In genomic region chr2:128724994-128725393, GRCh38 we compare ENCODE assay signal across 31 cellular contexts.
"Had no signal": no experiment of that assay in that cellular context is flagged by ENCODE, and none has a peak within 500 bp of the region (broad histone marks: within the 10 kb centered on the region; RNA-seq: fewer than 3 reads in every experiment).

No MANE protein-coding gene starts in this region.

- H3K36me3 Mint-ChIP-seq: activated naive CD4-positive, alpha-beta T cell treated with anti-CD3 and anti-CD28 coated beads, Interleukin-2, amount 10 ng/mL, durations not matched to agents 7 days and 5 days had no signal

- H3K36me3 ChIP-seq: ascending aorta, gastrocnemius medialis, heart right ventricle, WERI-Rb-1 had no signal

- DNase-seq: activated B cell treated with CpG ODN at 0.5 μM for 24 hours; activated CD4-positive, alpha-beta memory T cell treated with anti-CD3 and anti-CD28 coated beads, Interleukin-2, amount 10 ng/mL, durations not matched to agents 7 days and 5 days; activated CD4-positive, alpha-beta T cell treated with anti-CD3 and anti-CD28 coated beads, Interleukin-2, amount 10 ng/mL, durations not matched to agents 7 days and 5 days; activated CD4-positive, alpha-beta T cell treated with anti-CD3 and anti-CD28 coated beads, Interleukin-2, amount 50 U/mL, for 4 hours; activated CD8-positive, alpha-beta memory T cell treated with anti-CD3 and anti-CD28 coated beads, Interleukin-2, amount 50 U/mL, for 48 hours; activated gamma-delta T cell; activated naive CD4-positive, alpha-beta T cell; activated naive CD4-positive, alpha-beta T cell treated with anti-CD3 and anti-CD28 coated beads, Interleukin-2, amount 10 ng/mL, durations not matched to agents 7 days and 5 days; activated naive CD8-positive, alpha-beta T cell treated with anti-CD3 and anti-CD28 coated beads, Interleukin-2, amount 10 ng/mL, durations not matched to agents 7 days and 5 days; activated T-cell treated with anti-CD3 and anti-CD28 coated beads for 4 hours; activated T-cell treated with anti-CD3 and anti-CD28 coated beads, Interleukin-2, amount 50 U/mL, for 24 hours; activated T-cell treated with anti-CD3 and anti-CD28 coated beads, Interleukin-2, amount 50 U/mL, for 72 hours; dorsolateral prefrontal cortex; effector memory CD4-positive, alpha-beta T cell; endodermal cell; gastrocnemius medialis; heart right ventricle; T-helper 1 cell; T-helper 17 cell; T1000; WERI-Rb-1 had no signal

- H3K9me3 ChIP-seq: ascending aorta, gastrocnemius medialis had no signal

- H3K9me3 Mint-ChIP-seq: activated CD4-positive, alpha-beta memory T cell treated with anti-CD3 and anti-CD28 coated beads, Interleukin-2, amount 10 ng/mL, durations not matched to agents 7 days and 5 days; activated T-cell treated with anti-CD3 and anti-CD28 coated beads, Interleukin-2, amount 50 U/mL, for 24 hours had no signal

- H3K27me3 ChIP-seq: ascending aorta, dorsolateral prefrontal cortex, foreskin keratinocyte, gastrocnemius medialis, heart right ventricle had no signal

- H3K27me3 Mint-ChIP-seq: activated B cell treated with CpG ODN at 0.5 μM for 24 hours; activated naive CD4-positive, alpha-beta T cell treated with anti-CD3 and anti-CD28 coated beads, Interleukin-2, amount 10 ng/mL, durations not matched to agents 7 days and 5 days; dendritic cell treated with granulocyte-macrophage colony-stimulating factor and Interleukin-4, amounts not matched to agents 40 ng/mL and 50 ng/mL, for 4 days had no signal

- H3K4me1 ChIP-seq: ascending aorta, foreskin keratinocyte, gastrocnemius medialis had no signal

- H3K4me3 ChIP-seq: ascending aorta, coronary artery, dorsolateral prefrontal cortex, gastrocnemius medialis, heart right ventricle had no signal

- ATAC-seq: activated CD4-positive, CD25-positive, alpha-beta regulatory T cell treated with anti-CD3 and anti-CD28 coated beads, Interleukin-2, amount 50 U/mL, for 24 hours; activated naive CD4-positive, alpha-beta T cell treated with anti-CD3 and anti-CD28 coated beads, Interleukin-2, amount 50 U/mL, for 72 hours; activated T-cell treated with anti-CD3 and anti-CD28 coated beads, Interleukin-2, amount 50 U/mL, for 72 hours; esophagus mucosa; foreskin keratinocyte; gastrocnemius medialis; heart right ventricle; T-helper 17 cell had no signal

- H3K4me1 Mint-ChIP-seq: activated B cell treated with CpG ODN at 0.5 μM for 24 hours; brain; central memory CD8-positive, alpha-beta T cell; endodermal cell had no signal

- H3K27ac Mint-ChIP-seq: activated B cell treated with CpG ODN at 0.5 μM for 24 hours; activated CD4-positive, alpha-beta memory T cell treated with anti-CD3 and anti-CD28 coated beads, Interleukin-2, amount 10 ng/mL, durations not matched to agents 7 days and 5 days; activated CD4-positive, alpha-beta T cell treated with anti-CD3 and anti-CD28 coated beads, Interleukin-2, amount 10 ng/mL, durations not matched to agents 7 days and 5 days; activated naive CD4-positive, alpha-beta T cell treated with anti-CD3 and anti-CD28 coated beads, Interleukin-2, amount 10 ng/mL, durations not matched to agents 7 days and 5 days; activated naive CD4-positive, alpha-beta T cell treated with anti-CD3 and anti-CD28 coated beads, Interleukin-2, amount 50 U/mL, for 72 hours; activated naive CD8-positive, alpha-beta T cell treated with anti-CD3 and anti-CD28 coated beads, Interleukin-2, amount 10 ng/mL, durations not matched to agents 7 days and 5 days; activated T-cell treated with anti-CD3 and anti-CD28 coated beads, Interleukin-2, amount 50 U/mL, for 24 hours; activated T-cell treated with anti-CD3 and anti-CD28 coated beads, Interleukin-2, amount 50 U/mL, for 72 hours; brain; dendritic cell treated with granulocyte-macrophage colony-stimulating factor and Interleukin-4, amounts not matched to agents 40 ng/mL and 50 ng/mL, for 4 days; endodermal cell; T-helper 17 cell; T-helper 2 cell treated with Interferon-gamma antibody and Interleukin-4, amounts not matched to agents 5 μg/mL and 100 μg/mL, for 36 hours had no signal

- H3K27ac ChIP-seq: ascending aorta, coronary artery, foreskin keratinocyte, gastrocnemius medialis, heart right ventricle, WERI-Rb-1 had no signal

- H3K4me3 Mint-ChIP-seq: activated B cell treated with CpG ODN at 0.5 μM for 24 hours; activated CD4-positive, alpha-beta memory T cell treated with anti-CD3 and anti-CD28 coated beads, Interleukin-2, amount 10 ng/mL, durations not matched to agents 7 days and 5 days; activated CD4-positive, alpha-beta T cell treated with anti-CD3 and anti-CD28 coated beads, Interleukin-2, amount 10 ng/mL, durations not matched to agents 7 days and 5 days; activated naive CD4-positive, alpha-beta T cell treated with anti-CD3 and anti-CD28 coated beads, Interleukin-2, amount 10 ng/mL, durations not matched to agents 7 days and 5 days; activated naive CD8-positive, alpha-beta T cell treated with anti-CD3 and anti-CD28 coated beads, Interleukin-2, amount 10 ng/mL, durations not matched to agents 7 days and 5 days; activated T-cell treated with anti-CD3 and anti-CD28 coated beads, Interleukin-2, amount 50 U/mL, for 24 hours; activated T-cell treated with anti-CD3 and anti-CD28 coated beads, Interleukin-2, amount 50 U/mL, for 72 hours; brain; central memory CD8-positive, alpha-beta T cell; dendritic cell treated with granulocyte-macrophage colony-stimulating factor and Interleukin-4, amounts not matched to agents 40 ng/mL and 50 ng/mL, for 4 days; endodermal cell; T-helper 17 cell; T-helper 2 cell treated with Interferon-gamma antibody and Interleukin-4, amounts not matched to agents 5 μg/mL and 100 μg/mL, for 36 hours had no signal
